ENCODE assay signal across 8 cellular contexts in the genomic region with DNA sequence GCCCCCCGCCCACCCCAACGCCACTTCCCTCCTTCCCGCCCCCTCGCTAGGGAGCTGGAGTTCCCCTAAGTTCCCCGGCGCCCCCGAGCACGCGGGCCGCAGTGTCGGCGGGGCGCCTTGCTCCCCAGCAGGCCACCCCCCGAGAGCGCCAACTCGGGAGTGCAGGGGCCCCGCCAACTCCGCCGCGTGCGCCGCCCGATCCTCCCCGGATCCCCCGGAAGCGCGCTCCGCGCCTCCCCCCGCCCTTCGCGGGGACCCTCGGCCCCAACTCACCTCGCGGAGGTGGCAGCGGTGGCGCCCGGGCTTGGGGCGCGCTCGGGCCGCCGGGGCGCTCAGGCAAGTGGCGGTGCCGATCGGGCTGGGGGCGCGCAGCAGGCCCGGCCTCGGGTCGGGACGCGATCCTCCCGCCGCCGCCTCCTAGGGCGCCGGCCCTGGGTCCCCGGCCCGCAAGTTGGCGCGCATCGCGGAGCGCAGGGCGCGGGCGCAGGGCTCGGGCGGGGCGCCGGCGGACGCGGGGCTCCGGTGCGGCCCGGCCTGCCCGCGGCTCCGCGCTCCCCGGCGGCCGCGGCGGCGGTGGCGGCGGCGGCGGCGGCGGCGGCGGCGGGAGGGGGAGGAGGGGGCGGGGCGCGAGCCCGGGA. TPM values are rescaled to one million over a fixed set of nuclear protein-coding genes. Genes with fewer than 3 reads are reported as not detected.
A peak's percentile ranks its signal among the peaks of the same experiment; 100 is the strongest.
DNase-seq lines count a peak whose midpoint lies in the region; ATAC-seq and TF ChIP-seq lines count a peak whose summit lies in the region.

A gene (minus strand): TSS at position 578 of the 638 bp plus-strand sequence. CDS start 72,361 bp downstream, outside the sequence.

- peaks cover 6% of the 10 kb centered on the region for H3K36me3 Mint-ChIP-seq in Caco-2 (ENCODE audit: insufficient read depth, unreplicated experiment)
- no peaks in the 10 kb centered on the region for H3K36me3 Mint-ChIP-seq in activated CD4-positive, alpha-beta memory T cell treated with anti-CD3 and anti-CD28 coated beads for 36 hours
- H3K36me3 Mint-ChIP-seq in effector memory CD8-positive, alpha-beta T cell (ENCODE audit: insufficient read depth), result peaks cover 10% of the 10 kb centered on the region

- H3K27me3 ChIP-seq in Caco-2 (replicated peaks; ENCODE audit: control insufficient read depth, insufficient read depth, low read length), result no peaks in the 10 kb centered on the region
- no peaks in the 10 kb centered on the region for H3K27me3 ChIP-seq in KMS-11 (ENCODE audit: insufficient read depth, low read depth)
- H3K27me3 ChIP-seq in mucosa of stomach (ENCODE audit: control insufficient read depth, insufficient read depth, low read length), result no peaks in the 10 kb centered on the region

- H3K4me1 ChIP-seq in Caco-2 (peaks cover 6% of the 10 kb centered on the region), KMS-11 (ENCODE audit: low read depth, poor library complexity, severe bottlenecking) (peaks cover 11% of the 10 kb centered on the region), mucosa of stomach (ENCODE audit: control insufficient read depth, insufficient read depth, low read length) (peaks cover 30% of the 10 kb centered on the region)

- H3K4me1 Mint-ChIP-seq in Caco-2 (ENCODE audit: low read depth, unreplicated experiment), result peaks cover 5% of the 10 kb centered on the region
- H3K4me1 Mint-ChIP-seq in activated CD4-positive, alpha-beta memory T cell treated with anti-CD3 and anti-CD28 coated beads for 36 hours (ENCODE audit: low read depth), result peaks cover 26% of the 10 kb centered on the region
- peaks cover 17 to 22% of the 10 kb centered on the region in 2 donors for H3K4me1 Mint-ChIP-seq in effector memory CD8-positive, alpha-beta T cell (ENCODE audit: low read depth in 2 of 2)

- peak in 1 of 2 experiments; percentile 42 for DNase-seq in Caco-2
- peak; percentile 59 for DNase-seq in activated CD4-positive, alpha-beta memory T cell treated with anti-CD3 and anti-CD28 coated beads for 36 hours
- peak; percentile 20 to 49 (median 43) for DNase-seq in effector memory CD8-positive, alpha-beta T cell
- DNase-seq in stimulated activated naive CD8-positive, alpha-beta T cell treated with anti-CD3 and anti-CD28 coated beads, Interleukin-15, Interleukin-2, amounts not matched to agents 100 U/mL and 50 U/mL, for 24 hours, result peak; percentile 66
- DNase-seq in NCI-H1048 (lab: John Stamatoyannopoulos, UW), result no peak

- H3K4me2 ChIP-seq in KMS-11, result peak within 1 kb of the TSS; percentile 80

- peak within 1 kb of the TSS; percentile 72 for H3K27ac Mint-ChIP-seq in Caco-2 (ENCODE audit: unreplicated experiment)
- peak within 1 kb of the TSS; percentile 84 for H3K27ac Mint-ChIP-seq in activated CD4-positive, alpha-beta memory T cell treated with anti-CD3 and anti-CD28 coated beads for 36 hours
- peak within 1 kb of the TSS; percentile 83 to 90 for H3K27ac Mint-ChIP-seq in effector memory CD8-positive, alpha-beta T cell

- ATAC-seq in GM21526 (IDR thresholded peaks at IDR 0.05; ENCODE audit: low FRiP score, unreplicated experiment), result peak; percentile 19
- ATAC-seq in effector memory CD8-positive, alpha-beta T cell (replicated peaks), result peak; percentile 52
- ATAC-seq in stimulated activated naive CD8-positive, alpha-beta T cell treated with anti-CD3 and anti-CD28 coated beads, Interleukin-15, Interleukin-2, amounts not matched to agents 100 U/mL and 50 U/mL, for 24 hours, result peak; percentile 32

- H3K9me3 Mint-ChIP-seq in Caco-2 (ENCODE audit: unreplicated experiment), result no peaks in the 10 kb centered on the region
- H3K9me3 Mint-ChIP-seq in activated CD4-positive, alpha-beta memory T cell treated with anti-CD3 and anti-CD28 coated beads for 36 hours, result no peaks in the 10 kb centered on the region
- H3K9me3 Mint-ChIP-seq in effector memory CD8-positive, alpha-beta T cell, result no peaks in the 10 kb centered on the region

- H3K36me3 ChIP-seq in Caco-2 (ENCODE audit: control insufficient read depth, insufficient read depth, low read length) (no peaks in the 10 kb centered on the region), KMS-11 (ENCODE audit: insufficient read depth) (no peaks in the 10 kb centered on the region), mucosa of stomach (ENCODE audit: control insufficient read depth, insufficient read depth, low read length) (no peaks in the 10 kb centered on the region)

- POLR2A ChIA-PET in Caco-2 (lab: Charles Lee), result interaction anchor here (1.3 kb wide), 1 partner anchor 66 kb away, joined by 4 read pairs; no protein-coding TSS in a partner anchor
- POLR2A ChIA-PET in activated CD4-positive, alpha-beta memory T cell treated with anti-CD3 and anti-CD28 coated beads for 36 hours (lab: Charles Lee), result interaction anchor here (1.3 to 2.1 kb wide), 3 partner anchors 22 to 207 kb away, joined by 3 to 8 read pairs (median 4); no protein-coding TSS in a partner anchor

- H4K20me1 ChIP-seq in KMS-11 (ENCODE audit: insufficient read depth), result peaks cover 14% of the 10 kb centered on the region

- no peaks in the 10 kb centered on the region for H3K27me3 Mint-ChIP-seq in Caco-2 (ENCODE audit: insufficient read depth, unreplicated experiment)
- H3K27me3 Mint-ChIP-seq in activated CD4-positive, alpha-beta memory T cell treated with anti-CD3 and anti-CD28 coated beads for 36 hours, result no peaks in the 10 kb centered on the region
- H3K27me3 Mint-ChIP-seq in effector memory CD8-positive, alpha-beta T cell, result no peaks in the 10 kb centered on the region

- H2AFZ ChIP-seq in KMS-11 (ENCODE audit: low read depth), result peak within 1 kb of the TSS; percentile 45

- H3K27ac ChIP-seq in KMS-11, result peak within 1 kb of the TSS; percentile 87

- intact Hi-C loops in Caco-2 (cut with micrococcal nuclease; ENCODE audit: unreplicated experiment), result loop anchor here (2.0 to 5.0 kb wide), 2 partner anchors 42 to 185 kb away; no protein-coding TSS in a partner anchor
- intact Hi-C loops in activated CD4-positive, alpha-beta memory T cell treated with anti-CD3 and anti-CD28 coated beads for 36 hours (cut with micrococcal nuclease), result loop anchor here (2.0 to 10.0 kb wide), 6 partner anchors 42 to 348 kb away; a partner anchor contains a TSS

- TSS peak; percentile 42 for BruUV-seq in Caco-2 (replicated peaks; lab: Mats Ljungman, UMichigan)

- H3K4me3 ChIP-seq in Caco-2 (ENCODE audit: low read depth, low read length) (peak within 1 kb of the TSS; percentile 95), KMS-11 (IDR thresholded peaks at IDR 0.05; ENCODE audit: insufficient read depth, low read depth, low read length) (no peak within 1 kb of the TSS), mucosa of stomach (ENCODE audit: low read length) (peak within 1 kb of the TSS; percentile 51)

- peaks cover 43% of the 10 kb centered on the region for H3K79me2 ChIP-seq in KMS-11 (ENCODE audit: insufficient read depth, low read depth)

- H3K4me3 Mint-ChIP-seq in Caco-2 (ENCODE audit: unreplicated experiment), result peak within 1 kb of the TSS; percentile 85
- H3K4me3 Mint-ChIP-seq in activated CD4-positive, alpha-beta memory T cell treated with anti-CD3 and anti-CD28 coated beads for 36 hours, result peak within 1 kb of the TSS; percentile 95
- peak within 1 kb of the TSS; percentile 88 to 89 for H3K4me3 Mint-ChIP-seq in effector memory CD8-positive, alpha-beta T cell

- CTCF ChIA-PET in Caco-2 (lab: Charles Lee), result interaction anchor here (0.9 to 1.0 kb wide), 2 partner anchors 61 to 116 kb away, joined by 3 read pairs; no protein-coding TSS in a partner anchor
- CTCF ChIA-PET in activated CD4-positive, alpha-beta memory T cell treated with anti-CD3 and anti-CD28 coated beads for 36 hours (lab: Charles Lee), result interaction anchor here (1.0 to 1.9 kb wide), 5 partner anchors 101 to 200 kb away, joined by 3 to 5 read pairs (median 5); no protein-coding TSS in a partner anchor

- H3K9ac ChIP-seq in KMS-11, result peak within 1 kb of the TSS; percentile 93
- H3K9ac ChIP-seq in mucosa of stomach (ENCODE audit: low read length), result peak within 1 kb of the TSS; percentile 87

- H3K9me3 ChIP-seq in Caco-2 (no peaks in the 10 kb centered on the region), mucosa of stomach (ENCODE audit: control insufficient read depth, low read length) (no peaks in the 10 kb centered on the region)

- no peak for TF ChIP-seq CTCF in Caco-2 (IDR thresholded peaks at IDR 0.05; ENCODE audit: insufficient read depth in 1 of 2, low read depth in 1 of 2, low read length in 1 of 2, severe bottlenecking in 1 of 2, unreplicated experiment in 1 of 2)
- no peak for TF ChIP-seq CTCF in KMS-11 (conservative IDR thresholded peaks at IDR 0.05; ENCODE audit: low read depth, low read length)

RNA-seq across cellular contexts. Expression of the gene that starts here (rescaled TPM):
- 243 and 250 TPM in 2 replicates for total RNA-seq in Caco-2 (2022)
- total RNA-seq in activated CD4-positive, alpha-beta memory T cell treated with anti-CD3 and anti-CD28 coated beads for 36 hours, result 10 to 100 TPM; 86.1 to 86.9 TPM
